In the genomic region with DNA sequence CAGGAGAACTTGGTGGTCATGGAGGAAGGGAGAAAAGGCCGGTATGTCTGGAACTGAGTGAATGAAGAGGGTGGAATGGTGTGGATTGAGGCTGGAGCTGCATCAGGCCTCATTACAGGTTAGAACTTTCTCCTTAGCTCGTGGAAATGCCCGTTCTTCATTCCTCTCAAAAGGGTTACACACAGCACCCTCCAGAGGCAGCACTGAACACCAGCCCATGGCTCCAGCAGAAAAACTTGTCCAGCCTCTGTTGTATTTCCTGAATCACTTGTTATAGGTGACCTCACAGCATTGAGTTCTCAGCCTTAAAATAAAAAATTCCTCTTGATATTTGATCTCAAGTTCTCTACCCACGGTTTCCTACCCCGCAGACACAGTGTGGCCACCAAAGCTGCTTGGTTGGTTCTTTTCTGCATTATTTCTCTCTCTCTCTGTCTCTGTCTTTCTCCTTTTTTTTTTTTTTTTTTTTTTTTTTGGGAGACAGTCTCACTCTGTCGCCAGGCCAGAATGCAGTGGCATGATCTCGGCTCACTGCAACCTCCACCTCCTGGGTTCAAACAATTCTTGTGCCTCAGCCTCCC, we compare ENCODE assay signal across 8 cellular contexts.
A peak's percentile ranks its signal among the peaks of the same experiment; 100 is the strongest.
DNase-seq lines count a peak whose midpoint lies in the region; ATAC-seq and TF ChIP-seq lines count a peak whose summit lies in the region.

No MANE protein-coding gene starts in this region.

- intact Hi-C loops in Right ventricle myocardium inferior (cut with DNase I) (loop anchor here (2.0 to 5.0 kb wide), 3 partner anchors 127 to 461 kb away; partner anchors contain the start of gene ASAP2), cardiac septum (cut with DNase I) (loop anchor here (1.0 to 10.0 kb wide), 4 partner anchors 71 to 459 kb away; partner anchors contain the start of gene ASAP2), left cardiac atrium (cut with DNase I) (loop anchor here (5.0 to 10.0 kb wide), 4 partner anchors 119 to 191 kb away; partner anchors contain the start of gene ASAP2 (in 1 of the 2))

- CTCF ChIA-PET in WTC11 (lab: Charles Lee) = interaction anchor here (0.6 to 1.6 kb wide), 22 partner anchors 9 to 195 kb away, joined by 3 to 14 read pairs (median 3); no protein-coding TSS in a partner anchor

- peak overlapping the region; percentile 1; the same call in 1 of the 2 replicates for H3K27ac Mint-ChIP-seq in WTC11

- H3K4me3 Mint-ChIP-seq in WTC11 = no peak overlapping the region

- H3K4me1 Mint-ChIP-seq in WTC11 = no peaks in the 10 kb centered on the region

- no peaks in the 10 kb centered on the region for H3K36me3 Mint-ChIP-seq in WTC11

- DNase-seq in Right ventricle myocardium inferior (ENCODE audit: missing footprints) (no peak), cardiac septum (ENCODE audit: low spot score) (no peak), NCI-H2107 treated with DMSO at 0.1 percent for 48 hours (lab: John Stamatoyannopoulos, UW; ENCODE audit: unreplicated experiment) (peak; percentile 75), WTC11 (ENCODE audit: low spot score) (peak; percentile 34), left cardiac atrium (peak; percentile 47), renal cortical epithelial cell (ENCODE audit: low read depth) (peak; percentile 82), NCI-H1048 (lab: John Stamatoyannopoulos, UW) (no peak)

- POLR2A ChIA-PET in WTC11 (lab: Charles Lee) = no interaction called here

- ATAC-seq in Right ventricle myocardium inferior = peak; percentile 84
- ATAC-seq in WTC11 = peak; percentile 86
- ATAC-seq in left cardiac atrium = peak; percentile 73 to 74
- no peak for ATAC-seq in GM21786 (IDR thresholded peaks at IDR 0.05; ENCODE audit: unreplicated experiment)

- TF ChIP-seq CTCF in WTC11 (IDR thresholded peaks at IDR 0.05) = no peak

- no peaks in the 10 kb centered on the region for H3K27me3 Mint-ChIP-seq in WTC11 (ENCODE audit: low read depth)

- H3K9me3 Mint-ChIP-seq in WTC11 = no peaks in the 10 kb centered on the region

TF ChIP-seq in WTC11, 78 proteins besides CTCF, POLR2A, EP300 and RAD21:
- no peak for TF ChIP-seq NR1H2 (CRISPR knock-in tag; IDR thresholded peaks at IDR 0.05)
- TF ChIP-seq, protein P1, sequence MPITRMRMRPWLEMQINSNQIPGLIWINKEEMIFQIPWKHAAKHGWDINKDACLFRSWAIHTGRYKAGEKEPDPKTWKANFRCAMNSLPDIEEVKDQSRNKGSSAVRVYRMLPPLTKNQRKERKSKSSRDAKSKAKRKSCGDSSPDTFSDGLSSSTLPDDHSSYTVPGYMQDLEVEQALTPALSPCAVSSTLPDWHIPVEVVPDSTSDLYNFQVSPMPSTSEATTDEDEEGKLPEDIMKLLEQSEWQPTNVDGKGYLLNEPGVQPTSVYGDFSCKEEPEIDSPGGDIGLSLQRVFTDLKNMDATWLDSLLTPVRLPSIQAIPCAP (CRISPR knock-in tag; IDR thresholded peaks at IDR 0.05) = no peak
- TF ChIP-seq ZSCAN18 (CRISPR knock-in tag; IDR thresholded peaks at IDR 0.05) = no peak
- TF ChIP-seq ZNF532 (CRISPR knock-in tag; IDR thresholded peaks at IDR 0.05; ENCODE audit: borderline replicate concordance) = no peak
- TF ChIP-seq GABPB1 (CRISPR knock-in tag; IDR thresholded peaks at IDR 0.05) = no peak
- no peak for TF ChIP-seq ATF1 (CRISPR knock-in tag; IDR thresholded peaks at IDR 0.05)
- no peak for TF ChIP-seq SMAD4 (CRISPR knock-in tag; IDR thresholded peaks at IDR 0.05)
- no peak for TF ChIP-seq E2F5 (CRISPR knock-in tag; IDR thresholded peaks at IDR 0.05)
- TF ChIP-seq JUN (CRISPR knock-in tag; IDR thresholded peaks at IDR 0.05) = no peak
- TF ChIP-seq ZNF219 (CRISPR knock-in tag; IDR thresholded peaks at IDR 0.05; ENCODE audit: borderline replicate concordance) = no peak
- no peak for TF ChIP-seq IRF2 (CRISPR knock-in tag; IDR thresholded peaks at IDR 0.05; ENCODE audit: borderline replicate concordance, low read depth)
- no peak for TF ChIP-seq NFYB (CRISPR knock-in tag; conservative IDR thresholded peaks at IDR 0.05; ENCODE audit: low read depth)
- TF ChIP-seq ZNF396 (CRISPR knock-in tag; IDR thresholded peaks at IDR 0.05; ENCODE audit: borderline replicate concordance) = no peak
- TF ChIP-seq, protein P2, sequence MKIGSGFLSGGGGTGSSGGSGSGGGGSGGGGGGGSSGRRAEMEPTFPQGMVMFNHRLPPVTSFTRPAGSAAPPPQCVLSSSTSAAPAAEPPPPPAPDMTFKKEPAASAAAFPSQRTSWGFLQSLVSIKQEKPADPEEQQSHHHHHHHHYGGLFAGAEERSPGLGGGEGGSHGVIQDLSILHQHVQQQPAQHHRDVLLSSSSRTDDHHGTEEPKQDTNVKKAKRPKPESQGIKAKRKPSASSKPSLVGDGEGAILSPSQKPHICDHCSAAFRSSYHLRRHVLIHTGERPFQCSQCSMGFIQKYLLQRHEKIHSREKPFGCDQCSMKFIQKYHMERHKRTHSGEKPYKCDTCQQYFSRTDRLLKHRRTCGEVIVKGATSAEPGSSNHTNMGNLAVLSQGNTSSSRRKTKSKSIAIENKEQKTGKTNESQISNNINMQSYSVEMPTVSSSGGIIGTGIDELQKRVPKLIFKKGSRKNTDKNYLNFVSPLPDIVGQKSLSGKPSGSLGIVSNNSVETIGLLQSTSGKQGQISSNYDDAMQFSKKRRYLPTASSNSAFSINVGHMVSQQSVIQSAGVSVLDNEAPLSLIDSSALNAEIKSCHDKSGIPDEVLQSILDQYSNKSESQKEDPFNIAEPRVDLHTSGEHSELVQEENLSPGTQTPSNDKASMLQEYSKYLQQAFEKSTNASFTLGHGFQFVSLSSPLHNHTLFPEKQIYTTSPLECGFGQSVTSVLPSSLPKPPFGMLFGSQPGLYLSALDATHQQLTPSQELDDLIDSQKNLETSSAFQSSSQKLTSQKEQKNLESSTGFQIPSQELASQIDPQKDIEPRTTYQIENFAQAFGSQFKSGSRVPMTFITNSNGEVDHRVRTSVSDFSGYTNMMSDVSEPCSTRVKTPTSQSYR (CRISPR knock-in tag; IDR thresholded peaks at IDR 0.05) = no peak
- no peak for TF ChIP-seq ZNF317 (CRISPR knock-in tag; IDR thresholded peaks at IDR 0.05; ENCODE audit: borderline replicate concordance, low read depth)
- no peak for TF ChIP-seq FOXJ3 (CRISPR knock-in tag; IDR thresholded peaks at IDR 0.05; ENCODE audit: borderline replicate concordance)
- TF ChIP-seq NR2C2 (CRISPR knock-in tag; IDR thresholded peaks at IDR 0.05) = no peak

Comparison
In these comparisons a context has a peak if more than half of its experiments do, and no peak if none do; other contexts are left out.
1. DNase-seq: peak in NCI-H2107 treated with DMSO at 0.1 percent for 48 hours (single experiment), WTC11 (single experiment), left cardiac atrium (single experiment) and renal cortical epithelial cell (single experiment); none in Right ventricle myocardium inferior (single experiment), cardiac septum (single experiment) and NCI-H1048 (single experiment).